Comparison of ENCODE assay signal across 28 cellular contexts in genomic region chr2:23367760-23368159, GRCh38. TPM values are rescaled to one million over a fixed set of nuclear protein-coding genes. Genes with fewer than 3 reads are reported as not detected.
A peak's percentile ranks its signal among the peaks of the same experiment; 100 is the strongest.
DNase-seq lines count a peak whose midpoint lies in the region; ATAC-seq, FAIRE-seq and TF ChIP-seq lines count a peak whose summit lies in the region.
"Had no signal": no experiment of that assay in that cellular context is flagged by ENCODE, and none has a peak within 500 bp of the region (broad histone marks: within the 10 kb centered on the region; RNA-seq: fewer than 3 reads in every experiment).

No MANE protein-coding gene starts in this region.

- H3K4me3 ChIP-seq in adipocyte (ENCODE audit: low read length), result peak overlapping the region; percentile 39
- no peak overlapping the region for H3K4me3 ChIP-seq in fibroblast of pulmonary artery (replicated peaks; ENCODE audit: low read depth, low read length)
- H3K4me3 ChIP-seq in Peyer's patch, result no peak overlapping the region
- H3K4me3 ChIP-seq: BLaER1, coronary artery, heart right ventricle, psoas muscle, SK-N-MC, upper lobe of left lung had no signal

- H3K9me3 ChIP-seq in adipocyte (ENCODE audit: control insufficient read depth, low read length), result no peaks in the 10 kb centered on the region
- no peaks in the 10 kb centered on the region for H3K9me3 ChIP-seq in Peyer's patch
- H3K9me3 ChIP-seq: BLaER1, heart right ventricle, neutrophil, psoas muscle, upper lobe of left lung had no signal

- peak overlapping the region; percentile 61 for H3K9ac ChIP-seq in adipocyte (ENCODE audit: low read length)
- H3K9ac ChIP-seq: BLaER1 had no signal

- H3K36me3 ChIP-seq in adipocyte (ENCODE audit: control insufficient read depth, insufficient read depth, low read length, severe bottlenecking), result no peaks in the 10 kb centered on the region
- no peaks in the 10 kb centered on the region for H3K36me3 ChIP-seq in Peyer's patch
- H3K36me3 ChIP-seq: BLaER1, heart right ventricle, neutrophil, upper lobe of left lung had no signal

- TF ChIP-seq CTCF in fibroblast of pulmonary artery (IDR thresholded peaks at IDR 0.05; ENCODE audit: low read length, missing control alignments) (no peak), Peyer's patch (IDR thresholded peaks at IDR 0.05) (no peak)

- DNase-seq in HS-5 (ENCODE audit: low read depth) (peak; percentile 54), adipocyte (ENCODE audit: low read depth) (peak; percentile 65), fibroblast of pulmonary artery (ENCODE audit: low read depth) (peak; percentile 29), AG08395 (ENCODE audit: low spot score) (no peak), urothelium cell line (ENCODE audit: low spot score) (no peak), Peyer's patch (no peak)
- DNase-seq: activated CD4-positive, alpha-beta T cell treated with anti-CD3 and anti-CD28 coated beads for 4 hours; activated naive CD4-positive, alpha-beta T cell treated with Interleukin-2 at 50 U/mL for 16 hours; activated T-cell treated with anti-CD3 and anti-CD28 coated beads, Interleukin-2, amount 50 U/mL, for 4 hours; amniotic stem cell; COR-L47; heart right ventricle; Karpas-422; NCI-H1048; NCI-H187; NCI-H2171 treated with DMSO at 0.1 percent for 48 hours; NCI-H526; psoas muscle; RPMI8226; stimulated activated CD4-positive, alpha-beta T cell treated with anti-CD3 and anti-CD28 coated beads, Interleukin-1b, Interleukin-23, amount 100 ng/mL, for 48 hours; substantia nigra had no signal

- peaks cover 16% of the 10 kb centered on the region for H3K4me1 ChIP-seq in adipocyte (ENCODE audit: control insufficient read depth, insufficient read depth, low read length)
- H3K4me1 ChIP-seq in Peyer's patch, result no peaks in the 10 kb centered on the region
- H3K4me1 ChIP-seq: BLaER1, heart right ventricle, psoas muscle, upper lobe of left lung had no signal

- H3K27ac ChIP-seq in Peyer's patch, result no peak overlapping the region
- H3K27ac ChIP-seq: BLaER1, coronary artery, heart right ventricle, neutrophil, psoas muscle, SK-N-MC, upper lobe of left lung had no signal

- ATAC-seq in HG03175 (IDR thresholded peaks at IDR 0.05; ENCODE audit: unreplicated experiment), result no peak
- ATAC-seq: activated T-cell treated with anti-CD3 and anti-CD28 coated beads, Interleukin-2, amount 50 U/mL, for 4 hours; heart right ventricle; psoas muscle had no signal

- TF ChIP-seq POLR2A in Peyer's patch (IDR thresholded peaks at IDR 0.05), result no peak

- FAIRE-seq in A204.1 (lab: Jason Lieb, UNC) (peak; percentile 14), urothelium cell line (lab: Jason Lieb, UNC) (no peak)

- H3K27me3 ChIP-seq in adipocyte (replicated peaks; ENCODE audit: control insufficient read depth, insufficient read depth, low read length) (no peaks in the 10 kb centered on the region), Peyer's patch (no peaks in the 10 kb centered on the region)
- H3K27me3 ChIP-seq: BLaER1, upper lobe of left lung had no signal

RNA-seq across cellular contexts. Expression of gene KLHL29, which starts 17.2 kb away (rescaled TPM):
- 10 to 100 TPM in 1 of 4 donors, 1 to 10 TPM in 3; 1.1 to 18.2 (median 5.0) TPM for total RNA-seq in Peyer's patch

Comparison
In these comparisons a context has a peak if more than half of its experiments do, and no peak if none do; other contexts are left out.
1. DNase-seq: peak in HS-5 (single experiment), adipocyte (single experiment) and fibroblast of pulmonary artery (single experiment); none in AG08395 (single experiment), urothelium cell line (single experiment) and Peyer's patch (0 of 3).